8 cellular contexts compared by ENCODE assay signal in the genomic region with DNA sequence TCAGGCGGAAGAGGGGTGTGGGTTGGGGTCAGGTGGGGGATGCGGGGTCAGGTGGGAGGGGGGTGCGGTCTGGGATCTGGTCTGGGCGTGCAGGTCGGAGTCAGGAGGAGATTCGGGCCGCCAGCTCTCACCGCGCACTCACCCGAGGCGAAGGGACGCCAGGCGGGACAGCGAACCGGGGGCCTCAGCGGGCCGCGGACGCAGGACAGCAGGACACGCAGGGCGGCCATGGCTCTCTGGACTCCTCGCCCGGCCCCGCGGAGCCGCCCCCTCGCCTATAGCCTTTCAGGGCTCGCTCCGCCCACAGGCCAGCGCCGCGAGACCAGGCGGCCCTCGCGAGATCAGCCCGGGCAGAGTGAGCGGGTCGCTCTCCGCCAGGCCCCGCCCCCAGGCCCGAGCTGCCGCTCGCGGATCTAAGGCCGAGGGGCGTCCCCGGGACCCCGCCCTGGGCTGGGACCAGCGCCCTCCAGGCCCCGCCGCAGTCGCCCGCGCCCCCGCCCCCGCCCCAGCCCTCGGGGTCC. TPM values are rescaled to one million over a fixed set of nuclear protein-coding genes. Genes with fewer than 3 reads are reported as not detected.
DNase-seq lines count a peak whose midpoint lies in the region; ATAC-seq and TF ChIP-seq lines count a peak whose summit lies in the region.

Gene ECHS1 (minus strand): TSS at position 251 of the 521 bp plus-strand sequence. CDS start 21 bp downstream, at position 230.

- TF ChIP-seq CTCF in chondrocyte (IDR thresholded peaks at IDR 0.05): no peak

- ATAC-seq in HG03439 (IDR thresholded peaks at IDR 0.05; ENCODE audit: unreplicated experiment): peak; percentile 93
- ATAC-seq in activated CD4-positive, alpha-beta T cell treated with anti-CD3 and anti-CD28 coated beads for 36 hours: peak; percentile 100

- intact Hi-C loops in activated CD4-positive, alpha-beta T cell treated with anti-CD3 and anti-CD28 coated beads for 36 hours (cut with DNase I, micrococcal nuclease): loop anchor here (1.0 to 10.0 kb wide), 9 partner anchors 14 to 1038 kb away; partner anchors contain the start of genes FUOM (in 2 of the 2), MTG1 (in 2 of the 2) and LRRC27 (in 1 of the 2)

- H3K4me3 Mint-ChIP-seq in activated CD4-positive, alpha-beta T cell treated with anti-CD3 and anti-CD28 coated beads for 36 hours: peak within 1 kb of the TSS; percentile 73
- peak within 1 kb of the TSS; percentile 80 for H3K4me3 Mint-ChIP-seq in chondrocyte (ENCODE audit: unreplicated experiment)

- peaks cover 8% of the 10 kb centered on the region for H3K36me3 Mint-ChIP-seq in activated CD4-positive, alpha-beta T cell treated with anti-CD3 and anti-CD28 coated beads for 36 hours (ENCODE audit: low read depth)
- H3K36me3 Mint-ChIP-seq in chondrocyte (ENCODE audit: low read depth): peaks cover 7% of the 10 kb centered on the region

- no peaks in the 10 kb centered on the region for H3K9me3 Mint-ChIP-seq in activated CD4-positive, alpha-beta T cell treated with anti-CD3 and anti-CD28 coated beads for 36 hours (ENCODE audit: low read depth)
- H3K9me3 Mint-ChIP-seq in chondrocyte (ENCODE audit: low read depth): no peaks in the 10 kb centered on the region

- POLR2A ChIA-PET in activated CD4-positive, alpha-beta T cell treated with anti-CD3 and anti-CD28 coated beads for 36 hours (lab: Charles Lee): interaction anchor here (1.0 kb wide), 1 partner anchor 17 kb away, joined by 3 read pairs; no protein-coding TSS in a partner anchor

- peaks cover 11% of the 10 kb centered on the region for H3K4me1 Mint-ChIP-seq in activated CD4-positive, alpha-beta T cell treated with anti-CD3 and anti-CD28 coated beads for 36 hours
- H3K4me1 Mint-ChIP-seq in chondrocyte (ENCODE audit: low read depth): peaks cover 14% of the 10 kb centered on the region

- DNase-seq in AG20443 (ENCODE audit: low spot score) (peak; percentile 99), GM19238 (ENCODE audit: insufficient read length, low spot score) (peak; percentile 100), NCI-H510A (lab: John Stamatoyannopoulos, UW) (peak; percentile 94), chondrocyte (ENCODE audit: low spot score) (peak; percentile 98), kidney tubule cell (ENCODE audit: low spot score) (peak; percentile 93)
- peak; percentile 97 for DNase-seq in activated CD4-positive, alpha-beta T cell treated with anti-CD3 and anti-CD28 coated beads for 36 hours
- peak; percentile 83 to 88 for DNase-seq in stimulated activated CD4-positive, alpha-beta T cell treated with anti-CD3 and anti-CD28 coated beads, Interleukin-1b, Interleukin-23, amount 100 ng/mL, for 1 hour (ENCODE audit: low read depth in 2 of 2)

- H3K27ac Mint-ChIP-seq in activated CD4-positive, alpha-beta T cell treated with anti-CD3 and anti-CD28 coated beads for 36 hours: peak within 1 kb of the TSS; percentile 79
- peak within 1 kb of the TSS; percentile 69 for H3K27ac Mint-ChIP-seq in chondrocyte (ENCODE audit: unreplicated experiment)

- H3K27me3 Mint-ChIP-seq in activated CD4-positive, alpha-beta T cell treated with anti-CD3 and anti-CD28 coated beads for 36 hours: no peaks in the 10 kb centered on the region
- H3K27me3 Mint-ChIP-seq in chondrocyte (ENCODE audit: low read depth): no peaks in the 10 kb centered on the region

- CTCF ChIA-PET in activated CD4-positive, alpha-beta T cell treated with anti-CD3 and anti-CD28 coated beads for 36 hours (lab: Charles Lee): no interaction called here

RNA-seq across cellular contexts. Expression of gene ECHS1, which starts in this region (rescaled TPM):
- 10 to 100 TPM; 42.0 to 56.7 TPM for total RNA-seq in activated CD4-positive, alpha-beta T cell treated with anti-CD3 and anti-CD28 coated beads for 36 hours
- total RNA-seq in chondrocyte: 57.6 to 67.8 TPM (median 58.9 TPM) in 3 replicates

Comparison
In these comparisons a context has a peak if more than half of its experiments do, and no peak if none do; other contexts are left out.
1. Peak in every context shown above with its lines: DNase-seq and ATAC-seq.